ENCODE assay signal across 12 cellular contexts in the genomic region with DNA sequence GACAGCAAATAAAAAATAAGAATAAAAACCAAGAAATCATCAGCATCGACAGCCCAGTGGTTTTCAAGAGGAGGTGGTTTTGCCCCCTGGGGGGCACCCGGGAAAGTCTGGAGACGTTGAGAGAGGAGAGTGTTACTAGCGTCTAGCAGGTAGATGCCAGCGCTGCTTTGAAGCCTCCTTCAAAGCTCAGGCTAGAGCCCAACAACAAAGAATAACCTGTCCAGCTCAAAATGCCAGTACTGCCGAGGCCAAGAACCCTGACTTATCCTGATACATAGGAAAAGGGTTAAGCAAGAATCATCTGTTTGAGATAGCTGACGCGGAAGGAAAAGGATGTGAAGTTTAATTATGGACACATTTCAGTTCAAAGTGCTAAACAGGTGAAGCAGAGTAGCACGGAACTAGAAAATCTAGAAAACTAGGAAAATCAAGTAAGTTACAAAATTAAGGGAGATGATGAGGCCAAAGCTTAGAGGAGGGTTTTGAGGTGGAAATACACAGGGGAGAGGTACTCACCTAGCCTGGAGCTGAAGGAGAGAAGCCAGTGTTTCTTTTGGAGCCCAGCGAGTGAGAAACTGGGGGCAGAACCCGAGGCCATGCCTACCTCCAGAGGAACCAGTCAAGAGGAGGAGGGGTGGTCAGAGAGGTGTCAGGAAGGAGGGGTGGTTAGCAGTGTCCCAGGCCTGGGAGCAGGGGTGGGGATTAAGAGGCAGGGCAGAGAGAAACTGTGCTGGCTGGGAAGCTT.
DNase-seq lines count a peak whose midpoint lies in the region; ATAC-seq, FAIRE-seq and TF ChIP-seq lines count a peak whose summit lies in the region.
"Had no signal": no experiment of that assay in that cellular context is flagged by ENCODE, and none has a peak within 500 bp of the region (broad histone marks: within the 10 kb centered on the region; RNA-seq: fewer than 3 reads in every experiment).

No MANE protein-coding gene starts in this region.

- no peak for TF ChIP-seq CTCF in RWPE2 (IDR thresholded peaks at IDR 0.05; ENCODE audit: poor library complexity, severe bottlenecking)
- TF ChIP-seq CTCF in foreskin keratinocyte (conservative IDR thresholded peaks at IDR 0.05) = no peak
- no peak for TF ChIP-seq CTCF in nephron progenitor cell (IDR thresholded peaks at IDR 0.05)
- no peak for TF ChIP-seq CTCF in D721Med (IDR thresholded peaks at IDR 0.05; ENCODE audit: insufficient read depth, missing control alignments)

- H3K27ac ChIP-seq in RWPE2 (ENCODE audit: poor library complexity, severe bottlenecking) = peak overlapping the region; percentile 50
- no peak overlapping the region for H3K27ac ChIP-seq in foreskin keratinocyte
- H3K27ac ChIP-seq: KMS-11 had no signal

- peak; percentile 3 for DNase-seq in DMS79 treated with DMSO at 0.1 percent for 48 hours (lab: John Stamatoyannopoulos, UW)
- no peak for DNase-seq in RWPE2 (ENCODE audit: low spot score)
- no peak for DNase-seq in foreskin keratinocyte
- no peak for DNase-seq in nephron progenitor cell
- DNase-seq in D721Med (ENCODE audit: insufficient read length, low spot score) = no peak
- DNase-seq in D341Med (ENCODE audit: low spot score) = no peak
- no peak for DNase-seq in NCI-H1694 treated with DMSO at 0.1 percent for 48 hours (lab: John Stamatoyannopoulos, UW)
- DNase-seq in activated CD4-positive, alpha-beta T cell treated with anti-CD3 and anti-CD28 coated beads, Interleukin-2, amount 10 ng/mL, durations not matched to agents 24 days and 14 days = no peak
- DNase-seq: naive B cell, T1000 had no signal

- no peak overlapping the region for H3K4me3 ChIP-seq in RWPE2 (ENCODE audit: severe bottlenecking)
- H3K4me3 ChIP-seq: GM23248 had no signal

- H3K9me3 ChIP-seq in RWPE2 (ENCODE audit: severe bottlenecking) = no peaks in the 10 kb centered on the region

- peak overlapping the region; percentile 43 for H3K4me3 Mint-ChIP-seq in nephron progenitor cell
- H3K4me3 Mint-ChIP-seq in activated CD4-positive, alpha-beta T cell treated with anti-CD3 and anti-CD28 coated beads, Interleukin-2, amount 10 ng/mL, durations not matched to agents 24 days and 14 days = no peak overlapping the region
- H3K4me3 Mint-ChIP-seq: naive B cell had no signal

- peak overlapping the region; percentile 24 for H3K27ac Mint-ChIP-seq in nephron progenitor cell
- no peak overlapping the region for H3K27ac Mint-ChIP-seq in activated CD4-positive, alpha-beta T cell treated with anti-CD3 and anti-CD28 coated beads, Interleukin-2, amount 10 ng/mL, durations not matched to agents 24 days and 14 days
- H3K27ac Mint-ChIP-seq: naive B cell had no signal

- peaks cover 2% of the 10 kb centered on the region for H3K27me3 Mint-ChIP-seq in nephron progenitor cell (ENCODE audit: low read depth, poor library complexity)
- peaks cover 28% of the 10 kb centered on the region for H3K27me3 Mint-ChIP-seq in activated CD4-positive, alpha-beta T cell treated with anti-CD3 and anti-CD28 coated beads, Interleukin-2, amount 10 ng/mL, durations not matched to agents 24 days and 14 days

- H3K36me3 Mint-ChIP-seq in nephron progenitor cell (ENCODE audit: low read depth) = peaks cover 27% of the 10 kb centered on the region
- no peaks in the 10 kb centered on the region for H3K36me3 Mint-ChIP-seq in activated CD4-positive, alpha-beta T cell treated with anti-CD3 and anti-CD28 coated beads, Interleukin-2, amount 10 ng/mL, durations not matched to agents 24 days and 14 days (ENCODE audit: low read depth)
- H3K36me3 Mint-ChIP-seq: naive B cell had no signal

- FAIRE-seq in D721Med (lab: Jason Lieb, UNC) = no peak

- no peaks in the 10 kb centered on the region for H3K9me3 Mint-ChIP-seq in nephron progenitor cell
- H3K9me3 Mint-ChIP-seq in activated CD4-positive, alpha-beta T cell treated with anti-CD3 and anti-CD28 coated beads, Interleukin-2, amount 10 ng/mL, durations not matched to agents 24 days and 14 days = no peaks in the 10 kb centered on the region
- H3K9me3 Mint-ChIP-seq: naive B cell had no signal

- H3K4me1 ChIP-seq in RWPE2 (ENCODE audit: insufficient read depth, poor library complexity, severe bottlenecking) (peaks cover 35% of the 10 kb centered on the region), foreskin keratinocyte (peaks cover 21% of the 10 kb centered on the region)

- no peak for ATAC-seq in RWPE2 (ENCODE audit: low read depth)
- peak; percentile 3 for ATAC-seq in foreskin keratinocyte

- intact Hi-C loops in activated CD4-positive, alpha-beta T cell treated with anti-CD3 and anti-CD28 coated beads, Interleukin-2, amount 10 ng/mL, durations not matched to agents 24 days and 14 days (cut with micrococcal nuclease) = no loop called here

- H3K27me3 ChIP-seq in RWPE2 (ENCODE audit: insufficient read depth, poor library complexity, severe bottlenecking) (no peaks in the 10 kb centered on the region), foreskin keratinocyte (no peaks in the 10 kb centered on the region)

- H3K4me1 Mint-ChIP-seq in nephron progenitor cell = peaks cover 88% of the 10 kb centered on the region
- no peaks in the 10 kb centered on the region for H3K4me1 Mint-ChIP-seq in activated CD4-positive, alpha-beta T cell treated with anti-CD3 and anti-CD28 coated beads, Interleukin-2, amount 10 ng/mL, durations not matched to agents 24 days and 14 days

- peaks cover 32% of the 10 kb centered on the region for H3K36me3 ChIP-seq in RWPE2 (ENCODE audit: low read depth)
